22 cellular contexts compared by ENCODE assay signal in the genomic region with DNA sequence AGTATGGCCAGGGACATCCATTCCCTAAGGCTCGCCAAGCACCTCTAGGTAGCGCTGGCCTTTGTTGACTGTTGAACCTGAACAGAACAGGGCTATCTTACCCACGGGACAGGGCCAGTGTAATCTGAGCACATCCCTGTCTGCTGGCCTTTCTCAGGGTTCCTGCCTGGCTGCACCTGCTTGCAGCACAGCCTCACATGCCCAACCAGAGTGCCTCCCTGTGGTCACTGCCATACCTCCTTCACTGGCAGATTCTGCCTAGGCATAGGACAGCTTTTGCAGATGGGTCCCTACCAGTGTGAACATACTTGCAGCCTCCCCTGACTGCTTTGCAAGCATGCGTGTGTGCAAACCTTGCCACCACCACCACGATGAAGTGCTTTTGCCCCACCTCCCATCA. TPM values are rescaled to one million over a fixed set of nuclear protein-coding genes. Genes with fewer than 3 reads are reported as not detected.
DNase-seq lines count a peak whose midpoint lies in the region; ATAC-seq and TF ChIP-seq lines count a peak whose summit lies in the region.
"Had no signal": no experiment of that assay in that cellular context is flagged by ENCODE, and none has a peak within 500 bp of the region (broad histone marks: within the 10 kb centered on the region; RNA-seq: fewer than 3 reads in every experiment).

No MANE protein-coding gene starts in this region.

- H3K4me3 ChIP-seq in IMR-90 (ENCODE audit: insufficient read depth, low read depth, low read length): no peak overlapping the region
- H3K4me3 ChIP-seq in epithelial cell of esophagus (ENCODE audit: low read length): no peak overlapping the region
- no peak overlapping the region for H3K4me3 ChIP-seq in mesendoderm (ENCODE audit: low read length)
- H3K4me3 ChIP-seq: heart left ventricle, prostate gland had no signal

- no peak overlapping the region for H2BK20ac ChIP-seq in IMR-90 (ENCODE audit: low read depth, low read length)

- peaks cover 4% of the 10 kb centered on the region for H3K9me3 Mint-ChIP-seq in activated CD4-positive, alpha-beta T cell treated with anti-CD3 and anti-CD28 coated beads, Interleukin-2, amount 10 ng/mL, durations not matched to agents 7 days and 5 days

- no peak overlapping the region for H2BK15ac ChIP-seq in IMR-90 (ENCODE audit: low read depth, low read length)
- H2BK15ac ChIP-seq in mesendoderm (replicated peaks; ENCODE audit: low read depth): no peak overlapping the region

- H3K18ac ChIP-seq in IMR-90 (ENCODE audit: low read depth, low read length): no peak overlapping the region
- no peak overlapping the region for H3K18ac ChIP-seq in mesendoderm (ENCODE audit: low read length)

- H4K5ac ChIP-seq in IMR-90 (ENCODE audit: low read depth, low read length): no peak overlapping the region
- H4K5ac ChIP-seq in mesendoderm (ENCODE audit: low read length): no peak overlapping the region

- H3K4me3 Mint-ChIP-seq in activated CD4-positive, alpha-beta T cell treated with anti-CD3 and anti-CD28 coated beads, Interleukin-2, amount 10 ng/mL, durations not matched to agents 7 days and 5 days: no peak overlapping the region
- H3K4me3 Mint-ChIP-seq: activated naive CD4-positive, alpha-beta T cell treated with anti-CD3 and anti-CD28 coated beads for 36 hours; CD4-positive, alpha-beta memory T cell; stimulated activated memory B cell treated with anti-CD40 and anti-IgM and Interleukin-4, amounts not matched to agents 10 μg/mL and 1 μg/mL and 100 μg/mL, for 72 hours had no signal

- BruUV-seq in IMR-90 (replicated peaks; lab: Mats Ljungman, UMichigan): no TSS peak

- H3K36me3 ChIP-seq in IMR-90 (ENCODE audit: control insufficient read depth, insufficient read depth, low read length) (no peaks in the 10 kb centered on the region), mesendoderm (ENCODE audit: control insufficient read depth, insufficient read depth, low read length) (no peaks in the 10 kb centered on the region)
- H3K36me3 ChIP-seq: heart left ventricle, prostate gland had no signal

- 54% methylated on average over 3 of the region's 5 CpGs; no CpG with 5 or more reads in 1 of the 2 experiments for WGBS in IMR-90 (ENCODE audit: extremely low coverage in 2 of 2, insufficient read length in 1 of 2), 2 experiments
- WGBS in mesendoderm (ENCODE audit: extremely low coverage, insufficient coverage, low lambda C conversion rate): no CpG with 5 or more reads among the region's 5 CpGs

- in situ Hi-C loops in IMR-90 (cut with MboI; ENCODE audit: low sequenced_read_pairs): no loop called here

- peaks cover 2% of the 10 kb centered on the region; the same call in 1 of the 2 replicates for H3K9me3 ChIP-seq in IMR-90 (ENCODE audit: control insufficient read depth, insufficient read depth, low read length)
- H3K9me3 ChIP-seq: prostate gland had no signal

- no peak overlapping the region for H3K27ac ChIP-seq in IMR-90 (ENCODE audit: insufficient read depth, low read length)
- H3K27ac ChIP-seq in mesendoderm (ENCODE audit: low read depth, low read length): no peak overlapping the region
- H3K27ac ChIP-seq: heart left ventricle, prostate gland had no signal

- H3K36me3 Mint-ChIP-seq in activated CD4-positive, alpha-beta T cell treated with anti-CD3 and anti-CD28 coated beads, Interleukin-2, amount 10 ng/mL, durations not matched to agents 7 days and 5 days (ENCODE audit: low read depth): no peaks in the 10 kb centered on the region

- no peak overlapping the region for H4K91ac ChIP-seq in IMR-90 (ENCODE audit: insufficient read depth, low read depth, low read length)

- H3K4ac ChIP-seq in IMR-90 (ENCODE audit: low read depth, low read length) (no peak overlapping the region), mesendoderm (ENCODE audit: low read depth, low read length) (no peak overlapping the region)

- POLR2A ChIA-PET in IMR-90 (lab: Charles Lee; ENCODE audit: unreplicated experiment): no interaction called here
- POLR2A ChIA-PET in activated CD4-positive, alpha-beta T cell treated with anti-CD3 and anti-CD28 coated beads, Interleukin-2, amount 10 ng/mL, durations not matched to agents 7 days and 5 days (lab: Charles Lee): no interaction called here

- H2AK5ac ChIP-seq in IMR-90 (ENCODE audit: low read depth, low read length): no peak overlapping the region
- no peak overlapping the region for H2AK5ac ChIP-seq in mesendoderm (ENCODE audit: low read length)

- H3K23ac ChIP-seq in IMR-90 (ENCODE audit: low read depth, low read length) (no peak overlapping the region), mesendoderm (ENCODE audit: low read length) (no peak overlapping the region)

- H3K27ac Mint-ChIP-seq in activated CD4-positive, alpha-beta T cell treated with anti-CD3 and anti-CD28 coated beads, Interleukin-2, amount 10 ng/mL, durations not matched to agents 7 days and 5 days: no peak overlapping the region
- H3K27ac Mint-ChIP-seq: activated naive CD4-positive, alpha-beta T cell treated with anti-CD3 and anti-CD28 coated beads for 36 hours; CD4-positive, alpha-beta memory T cell; stimulated activated memory B cell treated with anti-CD40 and anti-IgM and Interleukin-4, amounts not matched to agents 10 μg/mL and 1 μg/mL and 100 μg/mL, for 72 hours had no signal

- H2AK9ac ChIP-seq in IMR-90 (replicated peaks; ENCODE audit: low read depth, low read length, poor library complexity): peak overlapping the region; percentile 55

- H4K8ac ChIP-seq in IMR-90 (ENCODE audit: low read depth in 2 of 2, low read length in 2 of 2) (no peak overlapping the region), mesendoderm (ENCODE audit: low read depth, low read length) (no peak overlapping the region)

- H3K79me1 ChIP-seq in IMR-90 (ENCODE audit: low read depth in 1 of 2, low read length in 2 of 2) (no peaks in the 10 kb centered on the region), mesendoderm (ENCODE audit: low read length) (no peaks in the 10 kb centered on the region)

- TF ChIP-seq POLR2A in IMR-90 (IDR thresholded peaks at IDR 0.05; ENCODE audit: low read depth, low read length): no peak

- peaks cover 45% of the 10 kb centered on the region for H3K27me3 Mint-ChIP-seq in activated CD4-positive, alpha-beta T cell treated with anti-CD3 and anti-CD28 coated beads, Interleukin-2, amount 10 ng/mL, durations not matched to agents 7 days and 5 days

- H3K9me1 ChIP-seq in IMR-90 (ENCODE audit: insufficient read depth, low read length): no peaks in the 10 kb centered on the region

- H2BK5ac ChIP-seq in IMR-90 (ENCODE audit: low read depth, low read length, poor library complexity, severe bottlenecking): no peak overlapping the region
- no peak overlapping the region for H2BK5ac ChIP-seq in mesendoderm (ENCODE audit: low read length)

- H3K14ac ChIP-seq in IMR-90 (replicated peaks; ENCODE audit: low read depth, low read length): no peak overlapping the region

- dilution Hi-C loops in IMR-90 (cut with HindIII; ENCODE audit: low sequenced_read_pairs, unreplicated experiment): no loop called here

- intact Hi-C loops in IMR-90 (cut with micrococcal nuclease): no loop called here

- no peaks in the 10 kb centered on the region for H3K79me2 ChIP-seq in mesendoderm (ENCODE audit: control insufficient read depth, insufficient read depth, low read length)

- no peak overlapping the region for H3K4me2 ChIP-seq in IMR-90 (ENCODE audit: low read depth, low read length)
- no peak overlapping the region for H3K4me2 ChIP-seq in mesendoderm (ENCODE audit: low read length)

- H3K4me1 ChIP-seq in IMR-90 (ENCODE audit: control insufficient read depth, insufficient read depth, low read length): no peaks in the 10 kb centered on the region
- no peaks in the 10 kb centered on the region for H3K4me1 ChIP-seq in mesendoderm (ENCODE audit: control insufficient read depth, low read depth, low read length)
- H3K4me1 ChIP-seq: heart left ventricle, prostate gland had no signal

- DNase-seq in DMS53 treated with DMSO at 0.1 percent for 48 hours (lab: John Stamatoyannopoulos, UW; ENCODE audit: unreplicated experiment): peak; percentile 77
- no peak for DNase-seq in IMR-90
- peak; percentile 22 for DNase-seq in epithelial cell of esophagus (ENCODE audit: low read depth)
- DNase-seq in mesendoderm: peak; percentile 20
- DNase-seq in amniotic stem cell (lab: John Stamatoyannopoulos, UW): no peak
- DNase-seq in activated CD4-positive, alpha-beta T cell treated with anti-CD3 and anti-CD28 coated beads, Interleukin-2, amount 10 ng/mL, durations not matched to agents 7 days and 5 days: no peak
- DNase-seq in activated gamma-delta T cell (lab: John Stamatoyannopoulos, UW): no peak
- DNase-seq: activated CD4-positive, CD25-positive, alpha-beta regulatory T cell treated with anti-CD3 and anti-CD28 coated beads, Interleukin-2, amount 50 U/mL, for 72 hours; activated naive CD4-positive, alpha-beta T cell treated with anti-CD3 and anti-CD28 coated beads for 36 hours; activated T-cell treated with anti-CD3 and anti-CD28 coated beads, Interleukin-2, amount 50 U/mL, for 48 hours; CD4-positive, alpha-beta memory T cell; dermis blood vessel endothelial cell; DMS79; heart left ventricle; NCI-H1417 treated with DMSO at 0.1 percent for 48 hours; NCI-H774 had no signal

- peak overlapping the region; percentile 61 for H2AFZ ChIP-seq in IMR-90 (replicated peaks; ENCODE audit: low read length, poor library complexity)

- H3K4me1 Mint-ChIP-seq in activated CD4-positive, alpha-beta T cell treated with anti-CD3 and anti-CD28 coated beads, Interleukin-2, amount 10 ng/mL, durations not matched to agents 7 days and 5 days: no peaks in the 10 kb centered on the region
- H3K4me1 Mint-ChIP-seq: CD4-positive, alpha-beta memory T cell; stimulated activated memory B cell treated with anti-CD40 and anti-IgM and Interleukin-4, amounts not matched to agents 10 μg/mL and 1 μg/mL and 100 μg/mL, for 72 hours had no signal

- ATAC-seq in IMR-90 (ENCODE audit: low read depth): no peak
- ATAC-seq: heart left ventricle; stimulated activated memory B cell treated with anti-CD40 and anti-IgM and Interleukin-4, amounts not matched to agents 10 μg/mL and 1 μg/mL and 100 μg/mL, for 72 hours had no signal

- no peak overlapping the region for H3K9ac ChIP-seq in IMR-90 (ENCODE audit: low read depth, low read length)
- no peak overlapping the region for H3K9ac ChIP-seq in mesendoderm (ENCODE audit: low read length)

- H3K56ac ChIP-seq in IMR-90 (ENCODE audit: extremely low read depth, insufficient read depth, low read length) (no peak overlapping the region), mesendoderm (ENCODE audit: low read length) (no peak overlapping the region)

- H2BK120ac ChIP-seq in IMR-90 (ENCODE audit: low read depth, low read length) (no peak overlapping the region), mesendoderm (ENCODE audit: low read depth, low read length) (no peak overlapping the region)

- H4K20me1 ChIP-seq in IMR-90 (ENCODE audit: insufficient read depth, low read length): no peaks in the 10 kb centered on the region

- H3K27me3 ChIP-seq in IMR-90 (ENCODE audit: control insufficient read depth, insufficient read depth, low read length) (peaks cover 15% of the 10 kb centered on the region), mesendoderm (ENCODE audit: insufficient read depth, low read length, poor library complexity) (no peaks in the 10 kb centered on the region)

- CTCF ChIA-PET in IMR-90 (lab: Yijun Ruan, JAX): no interaction called here
- CTCF ChIA-PET in activated CD4-positive, alpha-beta T cell treated with anti-CD3 and anti-CD28 coated beads, Interleukin-2, amount 10 ng/mL, durations not matched to agents 7 days and 5 days (lab: Charles Lee): no interaction called here

- TF ChIP-seq CTCF in IMR-90 (conservative IDR thresholded peaks at IDR 0.05; ENCODE audit: low read depth, low read length) (no peak), epithelial cell of esophagus (IDR thresholded peaks at IDR 0.05; ENCODE audit: insufficient read depth, low read depth, low read length, missing control alignments) (peak; percentile 23)

- TF ChIP-seq RAD21 in IMR-90 (IDR thresholded peaks at IDR 0.05; ENCODE audit: low read length): no peak

RNA-seq across cellular contexts. Expression of gene LIPN, which starts 15.8 kb away (rescaled TPM):
- total RNA-seq in IMR-90 (2012; rRNA removed): not detected in 2 replicates
- polyA plus RNA-seq in IMR-90 (2012; rRNA removed): not detected in 2 replicates
- polyA plus RNA-seq in IMR-90 (2012; cell fraction: cytosol; rRNA removed): not detected in 2 replicates
- not detected in 2 replicates for polyA plus RNA-seq in IMR-90 (2012; cell fraction: nucleus; rRNA removed; ENCODE audit: low replicate concordance)
- not detected for polyA plus RNA-seq in mesendoderm (2013, experiment 1 of 2)
- not detected for polyA plus RNA-seq in mesendoderm (2013, experiment 2 of 2)
- total RNA-seq in activated CD4-positive, alpha-beta T cell treated with anti-CD3 and anti-CD28 coated beads, Interleukin-2, amount 10 ng/mL, durations not matched to agents 7 days and 5 days: not detected
- total RNA-seq: activated naive CD4-positive, alpha-beta T cell treated with anti-CD3 and anti-CD28 coated beads for 36 hours; cardiac septum; CD4-positive, alpha-beta memory T cell; dermis blood vessel endothelial cell; endothelial cell of umbilical vein; M059J; prostate gland had no signal
- polyA plus RNA-seq: endothelial cell of umbilical vein, heart left ventricle had no signal

RNA-seq across cellular contexts. Expression of gene LIPK, which starts 38.0 kb away (rescaled TPM):
- total RNA-seq in IMR-90 (2012; rRNA removed): not detected in 2 replicates
- polyA plus RNA-seq in IMR-90 (2012; rRNA removed): not detected in 2 replicates
- polyA plus RNA-seq in IMR-90 (2012; cell fraction: cytosol; rRNA removed): not detected in 2 replicates
- not detected in 2 replicates for polyA plus RNA-seq in IMR-90 (2012; cell fraction: nucleus; rRNA removed; ENCODE audit: low replicate concordance)
- polyA plus RNA-seq in mesendoderm (2013, experiment 1 of 2): not detected
- not detected for polyA plus RNA-seq in mesendoderm (2013, experiment 2 of 2)
- total RNA-seq in activated CD4-positive, alpha-beta T cell treated with anti-CD3 and anti-CD28 coated beads, Interleukin-2, amount 10 ng/mL, durations not matched to agents 7 days and 5 days: not detected
- total RNA-seq: activated naive CD4-positive, alpha-beta T cell treated with anti-CD3 and anti-CD28 coated beads for 36 hours; cardiac septum; CD4-positive, alpha-beta memory T cell; dermis blood vessel endothelial cell; endothelial cell of umbilical vein; heart left ventricle; M059J; prostate gland; temporal lobe had no signal
- polyA plus RNA-seq: CD4-positive, alpha-beta memory T cell; endothelial cell of umbilical vein; heart left ventricle had no signal

RNA-seq across cellular contexts. Expression of gene LIPM, which starts 58.5 kb away (rescaled TPM):
- not detected in 2 replicates for total RNA-seq in IMR-90 (2012; rRNA removed)
- not detected in 2 replicates for polyA plus RNA-seq in IMR-90 (2012; rRNA removed)
- not detected in 2 replicates for polyA plus RNA-seq in IMR-90 (2012; cell fraction: cytosol; rRNA removed)
- polyA plus RNA-seq in IMR-90 (2012; cell fraction: nucleus; rRNA removed; ENCODE audit: low replicate concordance): not detected in 2 replicates
- not detected for polyA plus RNA-seq in mesendoderm (2013, experiment 1 of 2)
- 0.08 TPM for polyA plus RNA-seq in mesendoderm (2013, experiment 2 of 2)
- not detected for total RNA-seq in activated CD4-positive, alpha-beta T cell treated with anti-CD3 and anti-CD28 coated beads, Interleukin-2, amount 10 ng/mL, durations not matched to agents 7 days and 5 days
- total RNA-seq: activated naive CD4-positive, alpha-beta T cell treated with anti-CD3 and anti-CD28 coated beads for 36 hours; cardiac septum; CD4-positive, alpha-beta memory T cell; dermis blood vessel endothelial cell; endothelial cell of umbilical vein; heart left ventricle; M059J; prostate gland; temporal lobe had no signal
- polyA plus RNA-seq: CD4-positive, alpha-beta memory T cell; endothelial cell of umbilical vein; heart left ventricle had no signal

Comparison
In these comparisons a context has a peak if more than half of its experiments do, and no peak if none do; other contexts are left out.
1. DNase-seq: peak in DMS53 treated with DMSO at 0.1 percent for 48 hours (single experiment), epithelial cell of esophagus (single experiment) and mesendoderm (single experiment); none in IMR-90 (single experiment), amniotic stem cell (single experiment), activated CD4-positive, alpha-beta T cell treated with anti-CD3 and anti-CD28 coated beads, Interleukin-2, amount 10 ng/mL, durations not matched to agents 7 days and 5 days (single experiment) and activated gamma-delta T cell (single experiment).